ENCODE assay signal across 28 cellular contexts in genomic region chr17:77540975-77541374, GRCh38.
DNase-seq lines count a peak whose midpoint lies in the region; ATAC-seq and TF ChIP-seq lines count a peak whose summit lies in the region.
"Had no signal": no experiment of that assay in that cellular context is flagged by ENCODE, and none has a peak within 500 bp of the region (broad histone marks: within the 10 kb centered on the region; RNA-seq: fewer than 3 reads in every experiment).

No MANE protein-coding gene starts in this region.

- H3K9me3 ChIP-seq in heart left ventricle = no peaks in the 10 kb centered on the region
- H3K9me3 ChIP-seq in SK-N-MC (ENCODE audit: low read depth, low read length) = no peaks in the 10 kb centered on the region
- H3K9me3 ChIP-seq in iPS-18a (ENCODE audit: control insufficient read depth, low read depth, low read length) = no peaks in the 10 kb centered on the region
- H3K9me3 ChIP-seq in CD8-positive, alpha-beta memory T cell (ENCODE audit: low read length) = no peaks in the 10 kb centered on the region
- H3K9me3 ChIP-seq: esophagus muscularis mucosa had no signal

- POLR2A ChIA-PET in CD8-positive, alpha-beta memory T cell (lab: Charles Lee) = no interaction called here

- TF ChIP-seq CTCF in heart left ventricle (IDR thresholded peaks at IDR 0.05) (no peak), type B pancreatic cell (conservative IDR thresholded peaks at IDR 0.05) (no peak)

- H3K27ac Mint-ChIP-seq in type B pancreatic cell = peak overlapping the region; percentile 4
- H3K27ac Mint-ChIP-seq in CD8-positive, alpha-beta memory T cell = no peak overlapping the region
- H3K27ac Mint-ChIP-seq: activated CD4-positive, alpha-beta memory T cell treated with anti-CD3 and anti-CD28 coated beads, Interleukin-2, amount 10 ng/mL, durations not matched to agents 7 days and 5 days; activated T-helper 17 cell treated with anti-CD3 and anti-CD28 coated beads, Interleukin-2, amount 50 U/mL, for 72 hours; CD8-positive, alpha-beta T cell; HFFc6; memory B cell; stimulated activated naive CD8-positive, alpha-beta T cell treated with anti-CD3 and anti-CD28 coated beads, Interleukin-15, Interleukin-2, amounts not matched to agents 100 ng/mL and 50 ng/mL, for 24 hours; T-helper 1 cell treated with Interleukin-12 subunit alpha and Interleukin-12 subunit beta and Interleukin-4 antibody, amounts not matched to agents 30 μg/mL and 1 μg/mL, for 36 hours had no signal

- H3K27me3 ChIP-seq in heart left ventricle (no peaks in the 10 kb centered on the region), iPS-18a (ENCODE audit: control insufficient read depth, insufficient read depth, low read length) (peaks cover 30% of the 10 kb centered on the region)
- H3K27me3 ChIP-seq in CD8-positive, alpha-beta memory T cell (ENCODE audit: insufficient read depth, low read length, poor library complexity, severe bottlenecking) = no peaks in the 10 kb centered on the region

- CTCF ChIA-PET in CD8-positive, alpha-beta memory T cell (lab: Charles Lee) = no interaction called here

- TF ChIP-seq POLR2A in heart left ventricle (IDR thresholded peaks at IDR 0.05) = no peak

- ATAC-seq in Right ventricle myocardium inferior (no peak), heart left ventricle (no peak), GM18511 (IDR thresholded peaks at IDR 0.05; ENCODE audit: unreplicated experiment) (no peak)
- ATAC-seq: activated T-helper 17 cell treated with anti-CD3 and anti-CD28 coated beads, Interleukin-2, amount 50 U/mL, for 72 hours; CD8-positive, alpha-beta T cell had no signal

- H3K36me3 Mint-ChIP-seq in type B pancreatic cell = no peaks in the 10 kb centered on the region
- peaks cover 0 to 1% (median 0%) of the 10 kb centered on the region in 3 donors for H3K36me3 Mint-ChIP-seq in CD8-positive, alpha-beta memory T cell
- H3K36me3 Mint-ChIP-seq: activated naive CD4-positive, alpha-beta T cell treated with anti-CD3 and anti-CD28 coated beads, Interleukin-2, amount 50 U/mL, for 24 hours; CD8-positive, alpha-beta T cell; memory B cell had no signal

- peaks cover 27% of the 10 kb centered on the region for H3K4me1 Mint-ChIP-seq in type B pancreatic cell (ENCODE audit: unreplicated experiment)
- peaks cover 0 to 2% (median 2%) of the 10 kb centered on the region in 3 donors for H3K4me1 Mint-ChIP-seq in CD8-positive, alpha-beta memory T cell
- H3K4me1 Mint-ChIP-seq: activated naive CD4-positive, alpha-beta T cell treated with anti-CD3 and anti-CD28 coated beads, Interleukin-2, amount 50 U/mL, for 24 hours; activated T-helper 17 cell treated with anti-CD3 and anti-CD28 coated beads, Interleukin-2, amount 50 U/mL, for 72 hours had no signal

- H3K9me3 Mint-ChIP-seq in type B pancreatic cell = no peaks in the 10 kb centered on the region
- H3K9me3 Mint-ChIP-seq in CD8-positive, alpha-beta memory T cell = no peaks in the 10 kb centered on the region
- H3K9me3 Mint-ChIP-seq: activated CD4-positive, alpha-beta memory T cell treated with anti-CD3 and anti-CD28 coated beads, Interleukin-2, amount 10 ng/mL, durations not matched to agents 7 days and 5 days; activated naive CD4-positive, alpha-beta T cell treated with anti-CD3 and anti-CD28 coated beads, Interleukin-2, amount 50 U/mL, for 24 hours; activated T-helper 17 cell treated with anti-CD3 and anti-CD28 coated beads, Interleukin-2, amount 50 U/mL, for 72 hours; CD8-positive, alpha-beta T cell; HFFc6; memory B cell; stimulated activated naive CD8-positive, alpha-beta T cell treated with anti-CD3 and anti-CD28 coated beads, Interleukin-15, Interleukin-2, amounts not matched to agents 100 ng/mL and 50 ng/mL, for 24 hours; T-helper 1 cell treated with Interleukin-12 subunit alpha and Interleukin-12 subunit beta and Interleukin-4 antibody, amounts not matched to agents 30 μg/mL and 1 μg/mL, for 36 hours had no signal

- no peak overlapping the region for H3K27ac ChIP-seq in heart left ventricle
- H3K27ac ChIP-seq in SK-N-MC = no peak overlapping the region
- H3K27ac ChIP-seq in iPS-18a (ENCODE audit: low read length) = no peak overlapping the region
- H3K27ac ChIP-seq in CD8-positive, alpha-beta memory T cell (ENCODE audit: low read depth, low read length) = no peak overlapping the region
- H3K27ac ChIP-seq: esophagus muscularis mucosa had no signal

- H3K9ac ChIP-seq in SK-N-MC (ENCODE audit: insufficient read length) (peak overlapping the region; percentile 43), iPS-18a (ENCODE audit: low read length) (no peak overlapping the region)

- intact Hi-C loops in Right ventricle myocardium inferior (cut with DNase I) (loop anchor here (5.0 kb wide), 2 partner anchors 136 to 281 kb away; no protein-coding TSS in a partner anchor), heart left ventricle (cut with DNase I) (loop anchor here in 9 of 10 donors (5.0 to 10.0 kb wide), 11 partner anchors 136 to 534 kb away; partner anchors contain the start of gene TNRC6C (in 1 of the 9))

- H3K4me1 ChIP-seq in heart left ventricle = peaks cover 0 to 29% (median 12%) of the 10 kb centered on the region in 12 donors
- H3K4me1 ChIP-seq in iPS-18a (ENCODE audit: control insufficient read depth, low read depth, low read length) = peaks cover 22% of the 10 kb centered on the region
- H3K4me1 ChIP-seq in CD8-positive, alpha-beta memory T cell (ENCODE audit: insufficient read depth, low read length) = peaks cover 4% of the 10 kb centered on the region

- H3K4me3 ChIP-seq in heart left ventricle = no peak overlapping the region
- H3K4me3 ChIP-seq in SK-N-MC = peak overlapping the region; percentile 33; the same call in 1 of the 2 replicates
- H3K4me3 ChIP-seq in iPS-18a (ENCODE audit: low read length) = peak overlapping the region; percentile 18
- no peak overlapping the region for H3K4me3 ChIP-seq in CD8-positive, alpha-beta memory T cell (ENCODE audit: low read length)
- H3K4me3 ChIP-seq: esophagus muscularis mucosa had no signal

- DNase-seq in Right ventricle myocardium inferior (ENCODE audit: missing footprints) (peak; percentile 39), heart left ventricle (no peak), SK-N-MC (ENCODE audit: low read depth, low spot score) (no peak), type B pancreatic cell (ENCODE audit: extremely low spot score, unreplicated experiment) (no peak), NCI-H524 (lab: John Stamatoyannopoulos, UW) (no peak)
- no peak for DNase-seq in CD8-positive, alpha-beta memory T cell
- DNase-seq: activated CD4-positive, alpha-beta memory T cell treated with anti-CD3 and anti-CD28 coated beads, Interleukin-2, amount 10 ng/mL, durations not matched to agents 7 days and 5 days; activated CD4-positive, CD25-positive, alpha-beta regulatory T cell treated with anti-CD3 and anti-CD28 coated beads, Interleukin-2, amount 50 U/mL, for 72 hours; aorta; CD8-positive, alpha-beta T cell; cortex of kidney; DMS153; foreskin melanocyte; GF-D8; HFFc6; MV-4-11; NCI-H2171; NCI-H524 treated with DMSO at 0.1 percent for 48 hours; occipital lobe; RPMI8226 had no signal

- 63 to 77% (median 75%) methylated on average over 14 to 15 of the region's 15 CpGs for WGBS in heart left ventricle, 4 donors

- peak overlapping the region; percentile 21 for H3K4me3 Mint-ChIP-seq in type B pancreatic cell
- H3K4me3 Mint-ChIP-seq in CD8-positive, alpha-beta memory T cell = no peak overlapping the region
- H3K4me3 Mint-ChIP-seq: activated CD4-positive, alpha-beta memory T cell treated with anti-CD3 and anti-CD28 coated beads, Interleukin-2, amount 10 ng/mL, durations not matched to agents 7 days and 5 days; activated naive CD4-positive, alpha-beta T cell treated with anti-CD3 and anti-CD28 coated beads, Interleukin-2, amount 50 U/mL, for 24 hours; activated T-helper 17 cell treated with anti-CD3 and anti-CD28 coated beads, Interleukin-2, amount 50 U/mL, for 72 hours; CD8-positive, alpha-beta T cell; HFFc6; memory B cell; stimulated activated naive CD8-positive, alpha-beta T cell treated with anti-CD3 and anti-CD28 coated beads, Interleukin-15, Interleukin-2, amounts not matched to agents 100 ng/mL and 50 ng/mL, for 24 hours; T-helper 1 cell treated with Interleukin-12 subunit alpha and Interleukin-12 subunit beta and Interleukin-4 antibody, amounts not matched to agents 30 μg/mL and 1 μg/mL, for 36 hours had no signal

- peaks cover 35% of the 10 kb centered on the region for H3K27me3 Mint-ChIP-seq in type B pancreatic cell
- peaks cover 9 to 25% of the 10 kb centered on the region in 2 donors for H3K27me3 Mint-ChIP-seq in CD8-positive, alpha-beta memory T cell
- H3K27me3 Mint-ChIP-seq: activated naive CD4-positive, alpha-beta T cell treated with anti-CD3 and anti-CD28 coated beads, Interleukin-2, amount 50 U/mL, for 24 hours had no signal

- H3K36me3 ChIP-seq in heart left ventricle (no peaks in the 10 kb centered on the region), SK-N-MC (ENCODE audit: insufficient read depth, low read length) (no peaks in the 10 kb centered on the region), iPS-18a (ENCODE audit: control insufficient read depth, low read depth, low read length) (no peaks in the 10 kb centered on the region)
- no peaks in the 10 kb centered on the region for H3K36me3 ChIP-seq in CD8-positive, alpha-beta memory T cell (ENCODE audit: insufficient read depth, low read length)
- H3K36me3 ChIP-seq: esophagus muscularis mucosa had no signal

Comparison
In these comparisons a context has a peak if more than half of its experiments do, and no peak if none do; other contexts are left out.
1. H3K4me3 ChIP-seq: peak in SK-N-MC (single experiment) and iPS-18a (single experiment); none in heart left ventricle (0 of 12) and CD8-positive, alpha-beta memory T cell (single experiment).